ENCODE assay signal across 8 cellular contexts in genomic region chr2:44087714-44088092, GRCh38.
A peak's percentile ranks its signal among the peaks of the same experiment; 100 is the strongest.
DNase-seq lines count a peak whose midpoint lies in the region; ATAC-seq and TF ChIP-seq lines count a peak whose summit lies in the region.

No MANE protein-coding gene starts in this region.

- TF ChIP-seq CTCF in right lobe of liver (IDR thresholded peaks at IDR 0.05) = no peak

- H3K9me3 ChIP-seq in right lobe of liver = no peaks in the 10 kb centered on the region
- H3K9me3 ChIP-seq in subcutaneous abdominal adipose tissue (ENCODE audit: control insufficient read depth in 5 of 5, low read length in 5 of 5) = no peaks in the 10 kb centered on the region

- H3K27me3 ChIP-seq in right lobe of liver (no peaks in the 10 kb centered on the region), subcutaneous abdominal adipose tissue (ENCODE audit: control insufficient read depth in 5 of 5, insufficient read depth in 4 of 5, low read length in 5 of 5) (no peaks in the 10 kb centered on the region)

- peak overlapping the region; percentile 26 to 45 (median 39) for H3K4me3 ChIP-seq in right lobe of liver
- H3K4me3 ChIP-seq in subcutaneous abdominal adipose tissue (ENCODE audit: low read depth in 1 of 5, low read length in 5 of 5) = peak overlapping the region; percentile 43 to 74 (median 62)

- peak overlapping the region; percentile 49 for H3K27ac Mint-ChIP-seq in activated naive CD8-positive, alpha-beta T cell treated with anti-CD3 and anti-CD28 coated beads, Interleukin-2, amount 50 U/mL, for 24 hours

- H3K4me1 Mint-ChIP-seq in activated naive CD8-positive, alpha-beta T cell treated with anti-CD3 and anti-CD28 coated beads, Interleukin-2, amount 50 U/mL, for 24 hours = peaks cover 17% of the 10 kb centered on the region

- H3K36me3 Mint-ChIP-seq in activated naive CD8-positive, alpha-beta T cell treated with anti-CD3 and anti-CD28 coated beads, Interleukin-2, amount 50 U/mL, for 24 hours (ENCODE audit: low read depth) = no peaks in the 10 kb centered on the region

- peak; percentile 30 to 49 for DNase-seq in NCI-H524 (lab: John Stamatoyannopoulos, UW)
- DNase-seq in NCI-H524 treated with DMSO at 0.1 percent for 48 hours (lab: John Stamatoyannopoulos, UW) = no peak
- no peak for DNase-seq in activated naive CD8-positive, alpha-beta T cell treated with anti-CD3 and anti-CD28 coated beads, Interleukin-2, amount 50 U/mL, for 24 hours
- no peak for DNase-seq in right lobe of liver
- DNase-seq in NCI-H1105 (lab: John Stamatoyannopoulos, UW) = no peak

- H3K4me1 ChIP-seq in right lobe of liver (peaks cover 0 to 18% (median 5%) of the 10 kb centered on the region in 4 donors), subcutaneous abdominal adipose tissue (ENCODE audit: control insufficient read depth in 5 of 5, insufficient read depth in 5 of 5, low read length in 5 of 5) (peaks cover 4 to 37% (median 23%) of the 10 kb centered on the region in 5 donors)

- no peaks in the 10 kb centered on the region for H3K9me3 Mint-ChIP-seq in activated naive CD8-positive, alpha-beta T cell treated with anti-CD3 and anti-CD28 coated beads, Interleukin-2, amount 50 U/mL, for 24 hours

- H3K4me3 Mint-ChIP-seq in activated naive CD8-positive, alpha-beta T cell treated with anti-CD3 and anti-CD28 coated beads, Interleukin-2, amount 50 U/mL, for 24 hours = peak overlapping the region; percentile 64

- H3K27me3 Mint-ChIP-seq in activated naive CD8-positive, alpha-beta T cell treated with anti-CD3 and anti-CD28 coated beads, Interleukin-2, amount 50 U/mL, for 24 hours = no peaks in the 10 kb centered on the region

- H3K36me3 ChIP-seq in right lobe of liver (no peaks in the 10 kb centered on the region), subcutaneous abdominal adipose tissue (ENCODE audit: control insufficient read depth in 5 of 5, insufficient read depth in 5 of 5, low read length in 5 of 5) (no peaks in the 10 kb centered on the region)

- WGBS in right lobe of liver (ENCODE audit: insufficient coverage, low coverage, low lambda C conversion rate, missing lambda C conversion rate) = 25% methylated on average over 2 of the region's 4 CpGs

- ATAC-seq in activated naive CD8-positive, alpha-beta T cell treated with anti-CD3 and anti-CD28 coated beads, Interleukin-2, amount 50 U/mL, for 24 hours = no peak
- ATAC-seq in right lobe of liver = peak; percentile 15 to 37 (median 28)
- ATAC-seq in GM21526 (IDR thresholded peaks at IDR 0.05; ENCODE audit: low FRiP score, unreplicated experiment) = no peak
- no peak for ATAC-seq in HG03196 (IDR thresholded peaks at IDR 0.05; ENCODE audit: unreplicated experiment)

- peak overlapping the region in 4 of 5 donors; percentile 55 to 78 (median 74) for H3K9ac ChIP-seq in subcutaneous abdominal adipose tissue (ENCODE audit: low read length in 5 of 5)

- H3K27ac ChIP-seq in right lobe of liver = peak overlapping the region; percentile 71 to 94 (median 85)
- peak overlapping the region; percentile 91 for H3K27ac ChIP-seq in subcutaneous abdominal adipose tissue (ENCODE audit: low read depth, low read length)

- no peak for TF ChIP-seq POLR2A in right lobe of liver (IDR thresholded peaks at IDR 0.05)

- intact Hi-C loops in right lobe of liver (cut with DNase I) = no loop called here

Comparison
In these comparisons a context has a peak if more than half of its experiments do, and no peak if none do; other contexts are left out.
1. DNase-seq: peak in NCI-H524 (2 of 2); none in NCI-H524 treated with DMSO at 0.1 percent for 48 hours (single experiment), activated naive CD8-positive, alpha-beta T cell treated with anti-CD3 and anti-CD28 coated beads, Interleukin-2, amount 50 U/mL, for 24 hours (single experiment), right lobe of liver (0 of 3) and NCI-H1105 (single experiment).
2. ATAC-seq: peak in right lobe of liver (4 of 4); none in activated naive CD8-positive, alpha-beta T cell treated with anti-CD3 and anti-CD28 coated beads, Interleukin-2, amount 50 U/mL, for 24 hours (single experiment), GM21526 (single experiment) and HG03196 (single experiment).